Comparison of ENCODE assay signal across 17 cellular contexts in the genomic region with DNA sequence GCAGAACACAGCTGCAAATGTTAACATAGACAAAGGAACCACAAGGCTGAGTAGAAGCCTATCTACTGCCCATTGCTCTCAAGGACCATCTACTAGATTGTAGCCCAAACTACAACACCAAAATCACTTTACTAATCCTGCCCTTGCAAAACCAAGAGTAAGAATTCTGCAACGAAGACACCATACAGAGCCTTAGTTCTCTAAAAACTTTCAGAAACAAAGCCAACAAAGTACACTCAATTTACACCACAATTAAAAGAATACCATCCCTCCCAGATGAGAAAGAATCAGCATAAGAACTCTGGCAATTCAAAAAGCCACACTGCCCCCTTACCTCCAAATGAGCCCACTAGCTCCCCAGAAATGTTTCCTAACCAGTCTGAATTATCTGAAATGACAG.
A peak's percentile ranks its signal among the peaks of the same experiment; 100 is the strongest.
DNase-seq lines count a peak whose midpoint lies in the region; TF ChIP-seq lines count a peak whose summit lies in the region.
"Had no signal": no experiment of that assay in that cellular context is flagged by ENCODE, and none has a peak within 500 bp of the region (broad histone marks: within the 10 kb centered on the region; RNA-seq: fewer than 3 reads in every experiment).

No MANE protein-coding gene starts in this region.

- TF ChIP-seq CTCF in colonic mucosa (IDR thresholded peaks at IDR 0.05): no peak

- H3K36me3 ChIP-seq in HUES64 (ENCODE audit: insufficient read depth, low read length): no peaks in the 10 kb centered on the region
- no peaks in the 10 kb centered on the region for H3K36me3 ChIP-seq in colonic mucosa
- no peaks in the 10 kb centered on the region for H3K36me3 ChIP-seq in Karpas-422 (ENCODE audit: insufficient read depth, low read length)

- H2AFZ ChIP-seq in Karpas-422 (ENCODE audit: low read length): no peak overlapping the region

- H3K27ac ChIP-seq in HUES64 (ENCODE audit: low read depth, low read length) (peak overlapping the region; percentile 88; the same call in 1 of the 2 replicates), colonic mucosa (no peak overlapping the region), Karpas-422 (ENCODE audit: low read length) (no peak overlapping the region)
- H3K27ac ChIP-seq: 22Rv1 had no signal

- no peak overlapping the region for H3K4me2 ChIP-seq in Karpas-422 (ENCODE audit: low read depth, low read length, poor library complexity, severe bottlenecking)

- H3K9ac ChIP-seq in HUES64 (ENCODE audit: low read depth, low read length) (no peak overlapping the region), colonic mucosa (ENCODE audit: low read depth in 2 of 2, low read length in 2 of 2) (no peak overlapping the region), Karpas-422 (ENCODE audit: low read length) (no peak overlapping the region)

- H3K27me3 ChIP-seq in HUES64 (ENCODE audit: insufficient read depth, low read length): no peaks in the 10 kb centered on the region
- H3K27me3 ChIP-seq in colonic mucosa: no peaks in the 10 kb centered on the region
- no peaks in the 10 kb centered on the region for H3K27me3 ChIP-seq in Karpas-422 (ENCODE audit: low read length)

- 5% methylated on average over 1 of the region's 1 CpG for WGBS in HUES64

- DNase-seq in ELF-1 (ENCODE audit: low read depth, low spot score) (peak; percentile 13), iPS DF 19.7 (ENCODE audit: low read depth, low spot score) (peak; percentile 35), iPS-NIHi7 (ENCODE audit: extremely low spot score) (peak; percentile 14), NCI-H82 (lab: John Stamatoyannopoulos, UW) (no peak), colonic mucosa (no peak), H4 (ENCODE audit: low spot score) (no peak), Karpas-422 (no peak)
- DNase-seq: CD8-positive, alpha-beta T cell; COR-L47; DMS153; DMS79 treated with DMSO at 0.1 percent for 48 hours; EL; GDM1; IMR-90; KBM-7 had no signal

- peak overlapping the region; percentile 24; the same call in 1 of the 2 replicates for H3K4me3 ChIP-seq in HUES64 (ENCODE audit: low read length)
- H3K4me3 ChIP-seq in colonic mucosa: no peak overlapping the region
- no peak overlapping the region for H3K4me3 ChIP-seq in Karpas-422 (ENCODE audit: low read length)

- peaks cover 24% of the 10 kb centered on the region for H3K4me1 ChIP-seq in HUES64 (ENCODE audit: insufficient read depth, low read length)
- no peaks in the 10 kb centered on the region for H3K4me1 ChIP-seq in colonic mucosa
- no peaks in the 10 kb centered on the region for H3K4me1 ChIP-seq in Karpas-422 (ENCODE audit: low read length)

- no peaks in the 10 kb centered on the region for H4K20me1 ChIP-seq in Karpas-422 (ENCODE audit: insufficient read depth, low read depth, low read length)

- no peaks in the 10 kb centered on the region for H3K79me2 ChIP-seq in Karpas-422 (ENCODE audit: low read length)

- intact Hi-C loops in colonic mucosa (cut with DNase I): no loop called here

- no peaks in the 10 kb centered on the region for H3K9me2 ChIP-seq in Karpas-422 (replicated peaks; ENCODE audit: insufficient read depth, low read length)

- peaks cover 8% of the 10 kb centered on the region for H3K9me3 ChIP-seq in HUES64 (ENCODE audit: insufficient read depth, low read depth, low read length)
- no peaks in the 10 kb centered on the region for H3K9me3 ChIP-seq in colonic mucosa
- no peaks in the 10 kb centered on the region for H3K9me3 ChIP-seq in Karpas-422 (ENCODE audit: low read length)

Comparison
In these comparisons a context has a peak if more than half of its experiments do, and no peak if none do; other contexts are left out.
1. DNase-seq: peak in ELF-1 (single experiment), iPS DF 19.7 (single experiment) and iPS-NIHi7 (single experiment); none in NCI-H82 (single experiment), colonic mucosa (single experiment), H4 (single experiment) and Karpas-422 (single experiment).